In the genomic region with DNA sequence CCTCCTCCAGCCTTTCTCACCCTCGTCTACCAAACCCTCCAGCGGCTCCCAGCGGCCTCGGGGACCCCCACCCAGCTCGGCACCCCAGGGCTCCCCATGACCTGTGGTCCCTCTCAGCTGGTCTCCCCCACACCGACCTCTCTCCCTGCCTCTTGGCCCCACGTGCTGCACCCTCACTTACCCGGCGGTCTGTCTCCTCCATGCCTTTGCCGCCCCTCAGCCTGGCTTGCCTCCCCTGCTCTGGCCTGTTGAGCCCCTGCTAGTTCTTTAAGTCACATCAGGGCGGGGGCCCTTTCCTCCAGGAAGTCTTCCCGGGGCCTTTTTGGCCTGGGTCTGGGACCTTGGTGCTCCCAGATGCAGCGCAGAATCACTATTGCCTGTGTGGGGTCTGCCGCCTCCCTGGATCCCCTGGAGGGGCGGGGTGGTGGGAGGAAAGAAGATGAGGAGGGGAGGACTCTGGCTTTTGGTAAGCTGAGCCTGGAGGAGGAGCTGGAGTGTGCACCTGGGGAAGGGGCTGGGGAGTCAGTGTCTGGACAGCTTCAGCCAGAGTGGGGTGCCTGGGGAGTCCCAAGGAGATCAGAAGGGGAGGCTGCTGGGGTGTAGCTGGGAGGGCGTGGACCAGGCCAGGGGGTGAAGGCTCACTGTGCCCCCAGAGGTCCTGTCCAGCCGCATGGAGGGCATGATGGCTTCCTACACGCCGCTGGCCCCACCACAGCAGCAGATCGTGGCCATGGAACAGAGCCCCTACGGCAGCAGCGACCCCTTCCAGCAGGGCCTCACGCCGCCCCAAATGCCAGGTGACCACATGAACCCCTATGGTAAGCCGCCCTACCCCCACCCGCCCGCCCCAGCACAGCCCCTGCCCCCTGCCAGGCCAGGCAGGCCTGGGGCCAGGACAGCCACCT, we compare ENCODE assay signal across 15 cellular contexts.
"Had no signal": no experiment of that assay in that cellular context is flagged by ENCODE, and none has a peak within 500 bp of the region (broad histone marks: within the 10 kb centered on the region; RNA-seq: fewer than 3 reads in every experiment).

No MANE protein-coding gene starts in this region.

- H3K36me3 ChIP-seq: esophagus muscularis mucosa, prostate gland, suprapubic skin had no signal

- H3K27ac Mint-ChIP-seq: activated naive CD4-positive, alpha-beta T cell treated with anti-CD3 and anti-CD28 coated beads, Interleukin-2, amount 10 ng/mL, durations not matched to agents 7 days and 5 days; activated T-cell treated with anti-CD3 and anti-CD28 coated beads, Interleukin-2, amount 50 U/mL, for 24 hours; naive thymus-derived CD4-positive, alpha-beta T cell had no signal

- H3K9me3 Mint-ChIP-seq: activated naive CD4-positive, alpha-beta T cell treated with anti-CD3 and anti-CD28 coated beads, Interleukin-2, amount 10 ng/mL, durations not matched to agents 7 days and 5 days; activated T-cell treated with anti-CD3 and anti-CD28 coated beads, Interleukin-2, amount 50 U/mL, for 24 hours; naive thymus-derived CD4-positive, alpha-beta T cell had no signal

- H3K4me3 Mint-ChIP-seq: activated naive CD4-positive, alpha-beta T cell treated with anti-CD3 and anti-CD28 coated beads, Interleukin-2, amount 10 ng/mL, durations not matched to agents 7 days and 5 days; activated T-cell treated with anti-CD3 and anti-CD28 coated beads, Interleukin-2, amount 50 U/mL, for 24 hours; naive thymus-derived CD4-positive, alpha-beta T cell had no signal

- H3K36me3 Mint-ChIP-seq: activated naive CD4-positive, alpha-beta T cell treated with anti-CD3 and anti-CD28 coated beads, Interleukin-2, amount 10 ng/mL, durations not matched to agents 7 days and 5 days; naive thymus-derived CD4-positive, alpha-beta T cell had no signal

- DNase-seq: activated CD4-positive, alpha-beta T cell treated with anti-CD3 and anti-CD28 coated beads, Interleukin-2, amount 50 U/mL, for 48 hours; activated naive CD4-positive, alpha-beta T cell treated with anti-CD3 and anti-CD28 coated beads, Interleukin-2, amount 10 ng/mL, durations not matched to agents 7 days and 5 days; activated T-cell treated with anti-CD3 and anti-CD28 coated beads, Interleukin-2, amount 50 U/mL, for 24 hours; naive thymus-derived CD4-positive, alpha-beta T cell; occipital lobe; right cardiac atrium; stimulated activated naive CD8-positive, alpha-beta T cell treated with anti-CD3 and anti-CD28 coated beads, Interleukin-15, Interleukin-2, amounts not matched to agents 100 U/mL and 50 U/mL, for 24 hours; trophoblast cell had no signal

- H3K4me3 ChIP-seq: dorsolateral prefrontal cortex, esophagus muscularis mucosa, mucosa of descending colon, prostate gland, smooth muscle cell, suprapubic skin had no signal

- H3K9me3 ChIP-seq: esophagus muscularis mucosa, mucosa of descending colon, prostate gland, suprapubic skin had no signal

- H3K4me2 ChIP-seq: smooth muscle cell had no signal

- ATAC-seq: left colon; mucosa of descending colon; naive thymus-derived CD4-positive, alpha-beta T cell; right cardiac atrium; stimulated activated naive CD8-positive, alpha-beta T cell treated with anti-CD3 and anti-CD28 coated beads, Interleukin-15, Interleukin-2, amounts not matched to agents 100 U/mL and 50 U/mL, for 24 hours had no signal

- H3K4me1 ChIP-seq: esophagus muscularis mucosa, prostate gland, suprapubic skin had no signal

- H3K27ac ChIP-seq: dorsolateral prefrontal cortex, esophagus muscularis mucosa, prostate gland, suprapubic skin had no signal

- H3K4me1 Mint-ChIP-seq: activated naive CD4-positive, alpha-beta T cell treated with anti-CD3 and anti-CD28 coated beads, Interleukin-2, amount 10 ng/mL, durations not matched to agents 7 days and 5 days; naive thymus-derived CD4-positive, alpha-beta T cell had no signal
